In the genomic region with DNA sequence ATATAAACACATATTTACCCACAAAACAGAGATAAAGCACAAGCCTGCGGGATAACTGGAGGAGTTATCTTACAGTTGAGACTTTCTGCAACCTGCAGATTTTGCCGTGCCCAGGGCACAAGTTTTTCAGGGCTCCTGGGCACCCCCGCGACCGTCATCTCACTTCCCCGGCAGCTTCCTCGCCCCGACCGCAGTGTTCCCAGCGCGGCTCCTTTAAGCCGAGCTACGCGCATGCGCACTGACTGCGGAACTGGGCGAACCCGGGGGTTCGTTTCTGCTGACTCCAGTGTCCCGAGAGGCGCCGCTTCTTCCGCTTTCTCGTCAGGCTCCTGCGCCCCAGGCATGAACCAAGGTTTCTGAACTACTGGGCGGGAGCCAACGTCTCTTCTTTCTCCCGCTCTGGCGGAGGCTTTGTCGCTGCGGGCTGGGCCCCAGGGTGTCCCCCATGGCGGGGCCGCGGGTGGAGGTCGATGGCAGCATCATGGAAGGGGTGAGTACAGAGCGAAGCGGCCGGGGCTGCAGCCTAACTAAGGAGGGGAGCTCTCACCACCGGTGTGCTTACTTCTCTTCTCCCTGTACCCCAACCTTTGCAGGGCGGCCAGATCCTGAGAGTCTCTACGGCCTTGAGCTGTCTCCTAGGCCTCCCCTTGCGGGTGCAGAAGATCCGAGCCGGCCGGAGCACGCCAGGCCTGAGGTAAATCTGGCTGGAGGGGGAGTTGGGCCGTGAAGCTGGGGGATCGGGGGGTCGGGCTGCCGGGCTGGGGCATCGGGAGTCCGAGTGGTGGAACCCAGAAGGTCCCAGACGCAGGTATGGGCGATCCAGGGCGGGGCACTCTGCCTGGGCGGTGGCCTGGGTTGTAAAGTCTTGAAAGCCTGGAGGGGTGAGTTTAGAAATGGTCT, we compare ENCODE assay signal across 9 cellular contexts. TPM values are rescaled to one million over a fixed set of nuclear protein-coding genes. Genes with fewer than 3 reads are reported as not detected.
DNase-seq lines count a peak whose midpoint lies in the region; ATAC-seq, FAIRE-seq and TF ChIP-seq lines count a peak whose summit lies in the region.
"Had no signal": no experiment of that assay in that cellular context is flagged by ENCODE, and none has a peak within 500 bp of the region (broad histone marks: within the 10 kb centered on the region; RNA-seq: fewer than 3 reads in every experiment).

A gene (plus strand): TSS at position 286 of the 900 bp plus-strand sequence. CDS start 160 bp downstream, at position 446.

- peak within 1 kb of the TSS; percentile 71 to 81 for H3K27ac ChIP-seq in kidney (ENCODE audit: low read depth in 2 of 2, low read length in 2 of 2)

- peaks cover 9 to 19% of the 10 kb centered on the region in 2 donors for H3K36me3 ChIP-seq in kidney (ENCODE audit: control insufficient read depth in 1 of 2, insufficient read depth in 2 of 2, low read length in 2 of 2)

- no peak for TF ChIP-seq CTCF in AG09319 (IDR thresholded peaks at IDR 0.05; ENCODE audit: low read depth, low read length)
- TF ChIP-seq CTCF in kidney (IDR thresholded peaks at IDR 0.05; ENCODE audit: borderline replicate concordance, extremely low read depth, insufficient read depth), result no peak

- peak within 1 kb of the TSS; percentile 92 to 98 for H3K4me3 ChIP-seq in kidney (ENCODE audit: low read length in 2 of 2)

- ATAC-seq in GM19043 (IDR thresholded peaks at IDR 0.05; ENCODE audit: low read depth, unreplicated experiment) (peak; percentile 99), HG03378 (IDR thresholded peaks at IDR 0.05; ENCODE audit: unreplicated experiment) (peak; percentile 96)

- peaks cover 0 to 9% of the 10 kb centered on the region in 2 donors for H3K9me3 ChIP-seq in kidney (ENCODE audit: control insufficient read depth in 1 of 2, low read length in 2 of 2)

- FAIRE-seq in kidney (lab: Jason Lieb, UNC), result no peak
- FAIRE-seq: TTC549 had no signal

- DNase-seq in AG09319 (ENCODE audit: extremely low read depth, low read depth) (peak; percentile 88), NCI-H460 (ENCODE audit: extremely low read depth, low read depth) (peak; percentile 90), cerebellum (ENCODE audit: low spot score) (peak; percentile 90), kidney (peak; percentile 99)
- DNase-seq in activated CD4-positive, alpha-beta T cell treated with anti-CD3 and anti-CD28 coated beads for 1 hour, result peak; percentile 91
- DNase-seq in stimulated activated CD4-positive, alpha-beta T cell treated with anti-CD3 and anti-CD28 coated beads, Interleukin-15, amount 100 ng/mL, for 24 hours, result peak; percentile 97

- intact Hi-C loops in kidney (cut with DNase I), result no loop called here

- peaks cover 6 to 16% of the 10 kb centered on the region in 2 donors for H3K4me1 ChIP-seq in kidney (ENCODE audit: control insufficient read depth in 1 of 2, insufficient read depth in 1 of 2, low read depth in 1 of 2, low read length in 2 of 2)

- H3K9ac ChIP-seq in kidney (ENCODE audit: low read length in 2 of 2), result peak within 1 kb of the TSS; percentile 81 to 97

RNA-seq across cellular contexts. Expression of the gene that starts here (rescaled TPM):
- 27.5 and 34.9 TPM in 2 replicates for total RNA-seq in NCI-H460 (2014; rRNA removed; shearing (Covaris generic))
- 15.5 and 22.1 TPM in 2 replicates for polyA plus RNA-seq in NCI-H460 (2014; cell fraction: nucleus; rRNA removed)
- total RNA-seq in cerebellum, result 37.3 TPM
- total RNA-seq in kidney, result 30.8 TPM
- 51.1 TPM for polyA plus RNA-seq in kidney (ENCODE audit: insufficient read depth, low read depth, low replicate concordance)

Comparison
In these comparisons a context has a peak if more than half of its experiments do, and no peak if none do; other contexts are left out.
1. Peak in every context shown above with its lines: DNase-seq, ATAC-seq, H3K4me3 ChIP-seq and H3K27ac ChIP-seq.